ENCODE assay signal across 8 cellular contexts in the genomic region with DNA sequence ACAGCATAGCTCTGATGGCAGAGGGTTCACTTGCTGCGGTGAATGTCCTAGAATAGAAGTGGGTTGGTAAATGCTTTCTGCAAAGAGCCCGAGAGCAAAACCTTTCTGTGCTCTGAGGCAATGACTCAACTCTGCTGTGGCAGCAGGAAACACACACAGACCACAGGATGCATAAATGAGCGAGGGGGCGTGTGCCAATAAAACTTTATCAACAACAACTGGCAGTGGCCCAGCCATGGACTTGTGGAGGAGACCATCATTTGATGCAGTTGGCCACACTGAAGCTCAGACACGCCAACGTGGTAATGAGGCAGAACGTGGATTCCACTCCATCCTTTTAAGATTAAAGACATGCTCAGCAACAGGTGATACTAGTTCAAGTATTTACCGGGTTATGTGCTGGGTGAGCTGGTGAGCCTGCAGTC. TPM values are rescaled to one million over a fixed set of nuclear protein-coding genes. Genes with fewer than 3 reads are reported as not detected.
DNase-seq lines count a peak whose midpoint lies in the region; ATAC-seq and TF ChIP-seq lines count a peak whose summit lies in the region.

No MANE protein-coding gene starts in this region.

- no peaks in the 10 kb centered on the region; the same call in 1 of the 2 replicates for H3K79me2 ChIP-seq in SK-N-SH (ENCODE audit: insufficient read depth)

- intact Hi-C loops in naive thymus-derived CD4-positive, alpha-beta T cell (cut with micrococcal nuclease) = loop anchor here (1.0 to 10.0 kb wide), 8 partner anchors 8 to 1181 kb away; partner anchors contain the start of genes NDUFS6 (in 2 of the 2), CEP72 (in 1 of the 2) and ZDHHC11B (in 1 of the 2)
- intact Hi-C loops in aorta (cut with DNase I) = loop anchor here in 1 of 2 donors (10.0 kb wide), 1 partner anchor 448 kb away; the partner anchor contains the start of gene CLPTM1L

- H3K4me2 ChIP-seq in SK-N-SH = no peak overlapping the region

- H3K4me1 ChIP-seq in SK-N-SH (ENCODE audit: control insufficient read depth in 1 of 2, insufficient read depth in 2 of 2, low read depth in 1 of 2, low read length in 1 of 2) (peaks cover 5% of the 10 kb centered on the region in 2 experiments; a peak in 2 of 4 replicates), aorta (ENCODE audit: control insufficient read depth in 1 of 2, insufficient read depth in 2 of 2, low read length in 2 of 2) (no peaks in the 10 kb centered on the region)
- peaks cover 21% of the 10 kb centered on the region in 2 donors for H3K4me1 ChIP-seq in naive thymus-derived CD4-positive, alpha-beta T cell (ENCODE audit: control insufficient read depth in 2 of 2, insufficient read depth in 2 of 2, low read length in 2 of 2)

- ATAC-seq in SK-N-SH treated with all-trans-retinoic acid at 6 μM for 48 hours = no peak
- ATAC-seq in HG03139 (IDR thresholded peaks at IDR 0.05; ENCODE audit: unreplicated experiment) = peak; percentile 94
- peak; percentile 93 for ATAC-seq in naive thymus-derived CD4-positive, alpha-beta T cell
- no peak for ATAC-seq in aorta (ENCODE audit: low FRiP score)

- no peaks in the 10 kb centered on the region for H3K27me3 ChIP-seq in SK-N-SH (ENCODE audit: insufficient read depth)
- H3K27me3 ChIP-seq in naive thymus-derived CD4-positive, alpha-beta T cell (ENCODE audit: control insufficient read depth in 2 of 2, insufficient read depth in 2 of 2, low read length in 2 of 2) = no peaks in the 10 kb centered on the region
- no peaks in the 10 kb centered on the region for H3K27me3 ChIP-seq in aorta (ENCODE audit: control insufficient read depth in 1 of 2, insufficient read depth in 2 of 2, low read length in 1 of 2)

- no peaks in the 10 kb centered on the region for H3K9me2 ChIP-seq in SK-N-SH

- POLR2A ChIA-PET in SK-N-SH (lab: Yijun Ruan, JAX) = no interaction called here
- POLR2A ChIA-PET in naive thymus-derived CD4-positive, alpha-beta T cell (lab: Charles Lee) = interaction anchor here (0.8 to 1.7 kb wide), 4 partner anchors 8 to 479 kb away, joined by 3 to 13 read pairs (median 6); partner anchors contain the start of gene NDUFS6

- H3K27ac ChIP-seq in SK-N-SH (ENCODE audit: low read depth in 2 of 2, low read length in 1 of 2) (no peak overlapping the region), aorta (ENCODE audit: low read depth in 1 of 2, low read length in 2 of 2) (no peak overlapping the region)
- H3K27ac ChIP-seq in naive thymus-derived CD4-positive, alpha-beta T cell (ENCODE audit: low read depth, low read length) = peak overlapping the region; percentile 56

- no peaks in the 10 kb centered on the region for H3K9me3 ChIP-seq in SK-N-SH
- no peaks in the 10 kb centered on the region for H3K9me3 ChIP-seq in naive thymus-derived CD4-positive, alpha-beta T cell (ENCODE audit: control insufficient read depth in 2 of 3, low read length in 3 of 3)
- H3K9me3 ChIP-seq in aorta (ENCODE audit: control insufficient read depth, low read length) = no peaks in the 10 kb centered on the region

- H3K9me3 Mint-ChIP-seq in naive thymus-derived CD4-positive, alpha-beta T cell = peaks cover 0 to 3% (median 0%) of the 10 kb centered on the region in 11 donors

- H3K36me3 ChIP-seq in SK-N-SH (replicated peaks in 1 of 2; ENCODE audit: control insufficient read depth in 1 of 2, insufficient read depth in 2 of 2, low read length in 1 of 2) (peaks cover 8 to 17% of the 10 kb centered on the region in 2 experiments), aorta (ENCODE audit: control insufficient read depth in 1 of 2, insufficient read depth in 2 of 2, low read length in 1 of 2) (peaks cover 0 to 1% of the 10 kb centered on the region in 2 donors)
- peaks cover 0 to 22% (median 3%) of the 10 kb centered on the region in 3 experiments for H3K36me3 ChIP-seq in naive thymus-derived CD4-positive, alpha-beta T cell (ENCODE audit: control insufficient read depth in 2 of 3, insufficient read depth in 3 of 3, low read length in 3 of 3)

- peaks cover 0 to 14% (median 3%) of the 10 kb centered on the region in 5 donors for H3K36me3 Mint-ChIP-seq in naive thymus-derived CD4-positive, alpha-beta T cell

- H3K4me1 Mint-ChIP-seq in naive thymus-derived CD4-positive, alpha-beta T cell = peaks cover 26 to 68% (median 48%) of the 10 kb centered on the region in 7 donors

- H4K20me1 ChIP-seq in SK-N-SH (ENCODE audit: insufficient read depth) = no peaks in the 10 kb centered on the region

- H3F3A ChIP-seq in SK-N-SH (replicated peaks; ENCODE audit: insufficient read depth) = peaks cover 18% of the 10 kb centered on the region

- 79% methylated on average over 8 of the region's 8 CpGs for WGBS in SK-N-SH (ENCODE audit: low lambda C conversion rate)
- WGBS in aorta, 2 donors = 53 to 56% methylated on average over 8 of the region's 8 CpGs

- TF ChIP-seq CTCF in SK-N-SH (IDR thresholded peaks at IDR 0.05) = no peak

- DNase-seq in SK-N-SH (no peak), SKM-1 treated with dmso at 0.1 percent for 144 hours (lab: John Stamatoyannopoulos, UW; ENCODE audit: unreplicated experiment) (peak; percentile 38), aorta (peak; percentile 30 to 38), NCI-H510A treated with DMSO at 0.1 percent for 48 hours (lab: John Stamatoyannopoulos, UW) (no peak)
- DNase-seq in activated naive CD4-positive, alpha-beta T cell treated with anti-CD3 and anti-CD28 coated beads, Interleukin-2, amount 50 U/mL, for 16 hours = peak; percentile 68
- peak; percentile 28 to 78 (median 72) for DNase-seq in naive thymus-derived CD4-positive, alpha-beta T cell

- TF ChIP-seq EP300 in SK-N-SH (IDR thresholded peaks at IDR 0.05; ENCODE audit: borderline replicate concordance in 1 of 2, low read depth in 1 of 2, low read length in 1 of 2) = no peak

- H3K9ac ChIP-seq in SK-N-SH = no peak overlapping the region

- H3K4me3 ChIP-seq in SK-N-SH (ENCODE audit: low read depth in 2 of 2, low read length in 1 of 2) (no peak overlapping the region), aorta (ENCODE audit: low read length in 2 of 2) (no peak overlapping the region)
- peak overlapping the region; percentile 43 for H3K4me3 ChIP-seq in naive thymus-derived CD4-positive, alpha-beta T cell (ENCODE audit: low read length)

- TF ChIP-seq RAD21 in SK-N-SH (IDR thresholded peaks at IDR 0.05; ENCODE audit: low read length) = no peak

- H3K4me3 Mint-ChIP-seq in naive thymus-derived CD4-positive, alpha-beta T cell = peak overlapping the region; percentile 48 to 91 (median 70)

- H3K27me3 Mint-ChIP-seq in naive thymus-derived CD4-positive, alpha-beta T cell = no peaks in the 10 kb centered on the region

- peak overlapping the region; percentile 84 to 99 (median 95) for H3K27ac Mint-ChIP-seq in naive thymus-derived CD4-positive, alpha-beta T cell

- H2AFZ ChIP-seq in SK-N-SH (ENCODE audit: low read depth) = no peak overlapping the region

- CTCF ChIA-PET in SK-N-SH (lab: Yijun Ruan, JAX) = no interaction called here
- CTCF ChIA-PET in naive thymus-derived CD4-positive, alpha-beta T cell (lab: Charles Lee) = interaction anchor here (0.7 to 0.8 kb wide), 3 partner anchors 54 to 68 kb away, joined by 3 to 5 read pairs (median 4); no protein-coding TSS in a partner anchor

TF ChIP-seq in SK-N-SH, 30 proteins besides CTCF, POLR2A, EP300 and RAD21:
- TF ChIP-seq NRF1 (IDR thresholded peaks at IDR 0.05; ENCODE audit: low read depth, low read length) (no peak), TEAD4 (IDR thresholded peaks at IDR 0.05; ENCODE audit: borderline replicate concordance, insufficient read depth) (no peak), NFIC (IDR thresholded peaks at IDR 0.05; ENCODE audit: borderline replicate concordance) (0 out of 2 replicates have a peak, but pooled peaks have one; percentile 17)

TF ChIP-seq in SK-N-SH treated with all-trans-retinoic acid at 6 μM for 48 hours, 23 proteins besides CTCF, POLR2A, EP300 and RAD21 (continues in another document):
- TF ChIP-seq ZNF8 (CRISPR knock-in tag; IDR thresholded peaks at IDR 0.05) = no peak
- TF ChIP-seq TSHZ2 (CRISPR knock-in tag; IDR thresholded peaks at IDR 0.05) = no peak
- no peak for TF ChIP-seq TOX (CRISPR knock-in tag; IDR thresholded peaks at IDR 0.05; ENCODE audit: borderline replicate concordance)
- no peak for TF ChIP-seq OSR1 (CRISPR knock-in tag; IDR thresholded peaks at IDR 0.05)
- no peak for TF ChIP-seq PPARA (CRISPR knock-in tag; IDR thresholded peaks at IDR 0.05; ENCODE audit: borderline replicate concordance)
- no peak for TF ChIP-seq ESRRG (CRISPR knock-in tag; IDR thresholded peaks at IDR 0.05)

RNA-seq across cellular contexts. Expression of gene MRPL36, which starts 6.8 kb away (rescaled TPM):
- 75.5 and 78.4 TPM in 2 replicates for polyA plus RNA-seq in SK-N-SH (2012; rRNA removed)
- 69.3 and 72.9 TPM in 2 replicates for polyA plus RNA-seq in SK-N-SH (2012; cell fraction: cytosol; rRNA removed)
- 34.4 and 36.3 TPM in 2 replicates for polyA plus RNA-seq in SK-N-SH (2012; cell fraction: nucleus; rRNA removed)
- 10 to 100 TPM; 14.1 to 52.6 (median 26.8) TPM for total RNA-seq in naive thymus-derived CD4-positive, alpha-beta T cell
- 10 to 100 TPM; 69.4 to 77.5 TPM for polyA plus RNA-seq in naive thymus-derived CD4-positive, alpha-beta T cell
- total RNA-seq in aorta = 10 to 100 TPM; 25.1 to 28.5 TPM
- polyA plus RNA-seq in aorta = 10 to 100 TPM; 49.5 to 62.2 TPM

RNA-seq across cellular contexts. Expression of gene NDUFS6, which starts 8.4 kb away (rescaled TPM):
- polyA plus RNA-seq in SK-N-SH (2012; rRNA removed) = 142 and 316 TPM in 2 replicates
- polyA plus RNA-seq in SK-N-SH (2012; cell fraction: cytosol; rRNA removed) = 231 and 263 TPM in 2 replicates
- polyA plus RNA-seq in SK-N-SH (2012; cell fraction: nucleus; rRNA removed) = 65.1 and 121 TPM in 2 replicates
- total RNA-seq in naive thymus-derived CD4-positive, alpha-beta T cell = 10 to 100 TPM; 14.2 to 28.8 (median 15.4) TPM
- polyA plus RNA-seq in naive thymus-derived CD4-positive, alpha-beta T cell = 10 to 100 TPM; 55.3 to 61.7 TPM
- total RNA-seq in aorta = 10 to 100 TPM; 16.7 to 24.2 TPM
- 10 to 100 TPM; 46.6 to 64.9 TPM for polyA plus RNA-seq in aorta

Comparison
In these comparisons a context has a peak if more than half of its experiments do, and no peak if none do; other contexts are left out.
1. DNase-seq: peak in SKM-1 treated with dmso at 0.1 percent for 144 hours (single experiment), activated naive CD4-positive, alpha-beta T cell treated with anti-CD3 and anti-CD28 coated beads, Interleukin-2, amount 50 U/mL, for 16 hours (single experiment), naive thymus-derived CD4-positive, alpha-beta T cell (9 of 9) and aorta (2 of 2); none in SK-N-SH (single experiment) and NCI-H510A treated with DMSO at 0.1 percent for 48 hours (single experiment).
2. ATAC-seq: peak in HG03139 (single experiment) and naive thymus-derived CD4-positive, alpha-beta T cell (single experiment); none in SK-N-SH treated with all-trans-retinoic acid at 6 μM for 48 hours (single experiment) and aorta (single experiment).